ENCODE assay signal across 19 cellular contexts in genomic region chr2:237217995-237218621, GRCh38.
DNase-seq lines count a peak whose midpoint lies in the region; ATAC-seq and TF ChIP-seq lines count a peak whose summit lies in the region.
"Had no signal": no experiment of that assay in that cellular context is flagged by ENCODE, and none has a peak within 500 bp of the region (broad histone marks: within the 10 kb centered on the region; RNA-seq: fewer than 3 reads in every experiment).

No MANE protein-coding gene starts in this region.

- no peaks in the 10 kb centered on the region for H3K79me2 ChIP-seq in ACC112 (ENCODE audit: control insufficient read depth, insufficient read depth, low read length, unreplicated experiment)
- H3K79me2 ChIP-seq in neural progenitor cell (ENCODE audit: low read depth) = no peaks in the 10 kb centered on the region

- WGBS in endodermal cell (ENCODE audit: insufficient coverage in 1 of 2, insufficient read length in 1 of 2), 2 experiments = 64 to 74% methylated on average over 3 to 7 of the region's 7 CpGs

- TF ChIP-seq CTCF in endodermal cell (conservative IDR thresholded peaks at IDR 0.05) (no peak), neural progenitor cell (IDR thresholded peaks at IDR 0.05) (no peak)

- H3K9ac ChIP-seq in HUES6 (ENCODE audit: low read length) (peak overlapping the region; percentile 49), endodermal cell (ENCODE audit: extremely low read depth, low read length, poor library complexity, severe bottlenecking) (no peak overlapping the region), neural progenitor cell (no peak overlapping the region)

- H3K4me3 Mint-ChIP-seq in endodermal cell = peak overlapping the region; percentile 8
- no peak overlapping the region for H3K4me3 Mint-ChIP-seq in neural progenitor cell
- H3K4me3 Mint-ChIP-seq: CD8-positive, alpha-beta memory T cell had no signal

- H3K36me3 ChIP-seq in ACC112 (ENCODE audit: insufficient read depth, low read length) (no peaks in the 10 kb centered on the region), HUES6 (ENCODE audit: control insufficient read depth, insufficient read depth, low read length) (no peaks in the 10 kb centered on the region), endodermal cell (ENCODE audit: control insufficient read depth, insufficient read depth, low read length) (no peaks in the 10 kb centered on the region), neural progenitor cell (no peaks in the 10 kb centered on the region)
- H3K36me3 ChIP-seq in effector memory CD4-positive, alpha-beta T cell (ENCODE audit: control insufficient read depth, insufficient read depth, low read length) = no peaks in the 10 kb centered on the region
- H3K36me3 ChIP-seq: cardiac muscle cell, HAP-1, heart left ventricle had no signal

- no peaks in the 10 kb centered on the region for H4K20me1 ChIP-seq in neural progenitor cell (ENCODE audit: low read depth)

- H3K4me3 ChIP-seq in ACC112 (ENCODE audit: low read depth, low read length) = no peak overlapping the region
- H3K4me3 ChIP-seq in HUES6 (ENCODE audit: low read depth, low read length) = 0 out of 2 replicates have a peak overlapping the region, but pooled peaks have one; percentile 29
- H3K4me3 ChIP-seq in endodermal cell (ENCODE audit: low read length) = peak overlapping the region; percentile 30
- no peak overlapping the region for H3K4me3 ChIP-seq in neural progenitor cell
- no peak overlapping the region for H3K4me3 ChIP-seq in effector memory CD4-positive, alpha-beta T cell (ENCODE audit: insufficient read depth, low read depth, low read length, poor library complexity, severe bottlenecking)
- H3K4me3 ChIP-seq: cardiac muscle cell, HAP-1, heart left ventricle had no signal

- H3K4me2 ChIP-seq in neural progenitor cell = no peak overlapping the region

- no peak for ATAC-seq in HG02798 (IDR thresholded peaks at IDR 0.05; ENCODE audit: poor library complexity, unreplicated experiment)
- ATAC-seq: heart left ventricle, PC-3 had no signal

- H3K27ac ChIP-seq in ACC112 (ENCODE audit: low read depth, low read length) (peak overlapping the region; percentile 99), HUES6 (ENCODE audit: low read depth, low read length) (peak overlapping the region; percentile 85), endodermal cell (ENCODE audit: low read depth, low read length) (no peak overlapping the region), neural progenitor cell (no peak overlapping the region)
- no peak overlapping the region for H3K27ac ChIP-seq in effector memory CD4-positive, alpha-beta T cell (ENCODE audit: insufficient read depth, low read length, poor library complexity, severe bottlenecking)
- H3K27ac ChIP-seq: cardiac muscle cell had no signal

- H3K9me3 Mint-ChIP-seq in endodermal cell (peaks cover 3% of the 10 kb centered on the region), neural progenitor cell (no peaks in the 10 kb centered on the region)
- H3K9me3 Mint-ChIP-seq: activated T-helper 2 cell treated with anti-CD3 and anti-CD28 coated beads, Interferon-gamma antibody, Interleukin-2, Interleukin-4, amounts not matched to agents 10 μg/mL and 5 μg/mL and 100 μg/mL, durations not matched to agents 14 hours and 24 hours and 36 hours; CD8-positive, alpha-beta memory T cell had no signal

- H2AFZ ChIP-seq in ACC112 (ENCODE audit: low read length, unreplicated experiment) = peak overlapping the region; percentile 58
- H2AFZ ChIP-seq in neural progenitor cell (replicated peaks) = peak overlapping the region; percentile 86

- H3K36me3 Mint-ChIP-seq in endodermal cell (ENCODE audit: low read depth) (no peaks in the 10 kb centered on the region), neural progenitor cell (no peaks in the 10 kb centered on the region)
- H3K36me3 Mint-ChIP-seq: CD8-positive, alpha-beta memory T cell had no signal

- no peaks in the 10 kb centered on the region; the same call in 1 of the 2 replicates for H3K9me3 ChIP-seq in HUES6 (ENCODE audit: control insufficient read depth, insufficient read depth, low read depth, low read length)
- H3K9me3 ChIP-seq in endodermal cell (ENCODE audit: control insufficient read depth, low read length) = no peaks in the 10 kb centered on the region
- no peaks in the 10 kb centered on the region for H3K9me3 ChIP-seq in neural progenitor cell (ENCODE audit: low read depth)
- no peaks in the 10 kb centered on the region for H3K9me3 ChIP-seq in effector memory CD4-positive, alpha-beta T cell (ENCODE audit: control insufficient read depth, low read length)
- H3K9me3 ChIP-seq: HAP-1, heart left ventricle had no signal

- H3K4me1 ChIP-seq in ACC112 (ENCODE audit: control insufficient read depth, insufficient read depth, low read length, unreplicated experiment) (peaks cover 67% of the 10 kb centered on the region), HUES6 (ENCODE audit: control insufficient read depth, insufficient read depth, low read length) (peaks cover 37% of the 10 kb centered on the region), endodermal cell (ENCODE audit: control insufficient read depth, insufficient read depth, low read length) (no peaks in the 10 kb centered on the region), neural progenitor cell (peaks cover 6% of the 10 kb centered on the region)
- no peaks in the 10 kb centered on the region for H3K4me1 ChIP-seq in effector memory CD4-positive, alpha-beta T cell (ENCODE audit: control insufficient read depth, insufficient read depth, low read length, poor library complexity, severe bottlenecking)
- H3K4me1 ChIP-seq: HAP-1 had no signal

- no peaks in the 10 kb centered on the region for H3K27me3 ChIP-seq in ACC112 (ENCODE audit: insufficient read depth, low read length)
- H3K27me3 ChIP-seq in HUES6 (ENCODE audit: control insufficient read depth, insufficient read depth, low read length) = no peaks in the 10 kb centered on the region
- no peaks in the 10 kb centered on the region for H3K27me3 ChIP-seq in endodermal cell (ENCODE audit: control insufficient read depth, insufficient read depth, low read length, poor library complexity, severe bottlenecking)
- H3K27me3 ChIP-seq in neural progenitor cell = no peaks in the 10 kb centered on the region
- peaks cover 3% of the 10 kb centered on the region for H3K27me3 ChIP-seq in effector memory CD4-positive, alpha-beta T cell (replicated peaks; ENCODE audit: control insufficient read depth, insufficient read depth, low read length, poor library complexity, severe bottlenecking)
- H3K27me3 ChIP-seq: cardiac muscle cell, heart left ventricle had no signal

- H3K27me3 Mint-ChIP-seq in endodermal cell (ENCODE audit: insufficient read depth) (no peaks in the 10 kb centered on the region), neural progenitor cell (ENCODE audit: insufficient read depth, low read depth) (no peaks in the 10 kb centered on the region)

- peaks cover 3% of the 10 kb centered on the region for H3F3A ChIP-seq in neural progenitor cell (ENCODE audit: low read depth)

- H3K4me1 Mint-ChIP-seq in endodermal cell (peaks cover 13% of the 10 kb centered on the region), neural progenitor cell (no peaks in the 10 kb centered on the region)
- H3K4me1 Mint-ChIP-seq: CD8-positive, alpha-beta memory T cell had no signal

- H3K27ac Mint-ChIP-seq in endodermal cell = peak overlapping the region; percentile 62
- H3K27ac Mint-ChIP-seq in neural progenitor cell = peak overlapping the region; percentile 21
- H3K27ac Mint-ChIP-seq: activated T-helper 2 cell treated with anti-CD3 and anti-CD28 coated beads, Interferon-gamma antibody, Interleukin-2, Interleukin-4, amounts not matched to agents 10 μg/mL and 5 μg/mL and 100 μg/mL, durations not matched to agents 14 hours and 24 hours and 36 hours had no signal

- peak; percentile 90 for DNase-seq in endodermal cell
- no peak for DNase-seq in neural progenitor cell (ENCODE audit: low spot score)
- DNase-seq in activated CD8-positive, alpha-beta memory T cell treated with anti-CD3 and anti-CD28 coated beads, Interleukin-2, amount 50 U/mL, for 4 hours = no peak
- no peak for DNase-seq in AG08396 (ENCODE audit: low spot score)
- DNase-seq in effector memory CD4-positive, alpha-beta T cell = no peak
- DNase-seq: activated CD4-positive, CD25-positive, alpha-beta regulatory T cell treated with anti-CD3 and anti-CD28 coated beads, Interleukin-2, amount 50 U/mL, for 72 hours; CD8-positive, alpha-beta memory T cell; effector CD8-positive, alpha-beta T cell; heart left ventricle; NCI-H1105 treated with DMSO at 0.1 percent for 48 hours; NCI-H748 treated with DMSO at 0.1 percent for 48 hours; PC-3; T1000 had no signal

Comparison
In these comparisons a context has a peak if more than half of its experiments do, and no peak if none do; other contexts are left out.
1. H3K27ac ChIP-seq: peak in ACC112 (single experiment) and HUES6 (single experiment); none in endodermal cell (single experiment), neural progenitor cell (single experiment) and effector memory CD4-positive, alpha-beta T cell (single experiment).
2. H3K4me3 ChIP-seq: peak in HUES6 (single experiment) and endodermal cell (single experiment); none in ACC112 (single experiment), neural progenitor cell (single experiment) and effector memory CD4-positive, alpha-beta T cell (single experiment).